20 cellular contexts compared by ENCODE assay signal in genomic region chr3:65925254-65925954, GRCh38.
DNase-seq lines count a peak whose midpoint lies in the region; ATAC-seq and TF ChIP-seq lines count a peak whose summit lies in the region.
"Had no signal": no experiment of that assay in that cellular context is flagged by ENCODE, and none has a peak within 500 bp of the region (broad histone marks: within the 10 kb centered on the region; RNA-seq: fewer than 3 reads in every experiment).

No MANE protein-coding gene starts in this region.

- H3K27me3 ChIP-seq in liver (ENCODE audit: control insufficient read depth in 4 of 4, insufficient read depth in 4 of 4, low read length in 3 of 4) (no peaks in the 10 kb centered on the region), smooth muscle cell (ENCODE audit: low read depth) (no peaks in the 10 kb centered on the region)
- H3K27me3 ChIP-seq in CD8-positive, alpha-beta memory T cell (ENCODE audit: insufficient read depth, low read length, poor library complexity, severe bottlenecking), result peaks cover 3% of the 10 kb centered on the region
- H3K27me3 ChIP-seq: SJCRH30 had no signal

- H3K4me3 ChIP-seq in liver (ENCODE audit: low read depth in 1 of 3, low read length in 3 of 3) (no peak overlapping the region), smooth muscle cell (no peak overlapping the region)
- H3K4me3 ChIP-seq in CD8-positive, alpha-beta memory T cell (ENCODE audit: low read length), result no peak overlapping the region
- H3K4me3 ChIP-seq: A549, GM12878, SJCRH30 had no signal

- peak overlapping the region; percentile 79 for H3K27ac Mint-ChIP-seq in Calu3 (ENCODE audit: unreplicated experiment)
- peak overlapping the region; percentile 57; the same call in 1 of the 2 replicates for H3K27ac Mint-ChIP-seq in WTC11
- H3K27ac Mint-ChIP-seq in CD8-positive, alpha-beta memory T cell, result no peak overlapping the region
- H3K27ac Mint-ChIP-seq in CD14-positive monocyte, result peak overlapping the region in 2 of 7 donors; percentile 5 to 19
- H3K27ac Mint-ChIP-seq: B cell had no signal

- intact Hi-C loops in Calu3 (cut with micrococcal nuclease; ENCODE audit: unreplicated experiment), result loop anchor here (10.0 kb wide), 1 partner anchor 109 kb away; the partner anchor contains the start of gene MAGI1
- intact Hi-C loops in CD14-positive monocyte (cut with micrococcal nuclease), result no loop called here

- H3K27me3 Mint-ChIP-seq in Calu3 (ENCODE audit: unreplicated experiment) (no peaks in the 10 kb centered on the region), WTC11 (ENCODE audit: low read depth) (no peaks in the 10 kb centered on the region), CD14-positive monocyte (ENCODE audit: low read depth in 3 of 3) (peaks cover 0 to 3% (median 2%) of the 10 kb centered on the region in 3 donors)
- no peaks in the 10 kb centered on the region for H3K27me3 Mint-ChIP-seq in CD8-positive, alpha-beta memory T cell

- peaks cover 9 to 23% (median 19%) of the 10 kb centered on the region in 4 donors for H3K4me1 ChIP-seq in liver (ENCODE audit: control insufficient read depth in 4 of 4, insufficient read depth in 4 of 4, low read length in 3 of 4)
- H3K4me1 ChIP-seq in smooth muscle cell (ENCODE audit: low read depth), result peaks cover 23% of the 10 kb centered on the region
- no peaks in the 10 kb centered on the region for H3K4me1 ChIP-seq in CD8-positive, alpha-beta memory T cell (ENCODE audit: insufficient read depth, low read length)
- H3K4me1 ChIP-seq: A549 had no signal

- H2AFZ ChIP-seq in smooth muscle cell (ENCODE audit: low read depth), result no peak overlapping the region

- peaks cover 68% of the 10 kb centered on the region for H3K4me1 Mint-ChIP-seq in Calu3 (ENCODE audit: low read depth, unreplicated experiment)
- peaks cover 51% of the 10 kb centered on the region for H3K4me1 Mint-ChIP-seq in WTC11
- H3K4me1 Mint-ChIP-seq in CD8-positive, alpha-beta memory T cell, result no peaks in the 10 kb centered on the region
- no peaks in the 10 kb centered on the region for H3K4me1 Mint-ChIP-seq in CD14-positive monocyte
- H3K4me1 Mint-ChIP-seq: B cell had no signal

- H3K27ac ChIP-seq in liver (ENCODE audit: low read depth in 1 of 2, low read length in 2 of 2) (peak overlapping the region in 1 of 2 donors; percentile 23), smooth muscle cell (ENCODE audit: low read depth) (peak overlapping the region; percentile 65)
- no peak overlapping the region for H3K27ac ChIP-seq in CD8-positive, alpha-beta memory T cell (ENCODE audit: low read depth, low read length)
- H3K27ac ChIP-seq: A549, SJCRH30 had no signal

- ATAC-seq in WTC11, result no peak
- ATAC-seq: A549, GM12878 had no signal

- H3F3A ChIP-seq in smooth muscle cell (ENCODE audit: low read depth), result no peaks in the 10 kb centered on the region

- peak overlapping the region; percentile 41 for H3K4me2 ChIP-seq in smooth muscle cell
- H3K4me2 ChIP-seq: A549 had no signal

- H3K36me3 Mint-ChIP-seq in Calu3 (ENCODE audit: insufficient read depth, unreplicated experiment) (peaks cover 15% of the 10 kb centered on the region), WTC11 (no peaks in the 10 kb centered on the region), CD14-positive monocyte (no peaks in the 10 kb centered on the region)
- H3K36me3 Mint-ChIP-seq in CD8-positive, alpha-beta memory T cell, result no peaks in the 10 kb centered on the region

- H3K36me3 ChIP-seq in liver (ENCODE audit: control insufficient read depth in 4 of 4, insufficient read depth in 3 of 4, low read depth in 1 of 4, low read length in 3 of 4) (no peaks in the 10 kb centered on the region), smooth muscle cell (ENCODE audit: low read depth) (no peaks in the 10 kb centered on the region)
- H3K36me3 ChIP-seq in CD8-positive, alpha-beta memory T cell (ENCODE audit: insufficient read depth, low read length), result no peaks in the 10 kb centered on the region
- H3K36me3 ChIP-seq: SJCRH30 had no signal

- peaks cover 21% of the 10 kb centered on the region for H4K20me1 ChIP-seq in smooth muscle cell (ENCODE audit: low read depth)

- H3K9me3 ChIP-seq in liver (ENCODE audit: control insufficient read depth in 4 of 4, low read length in 3 of 4), result no peaks in the 10 kb centered on the region
- no peaks in the 10 kb centered on the region for H3K9me3 ChIP-seq in smooth muscle cell (replicated peaks; ENCODE audit: low read depth)
- H3K9me3 ChIP-seq in CD8-positive, alpha-beta memory T cell (ENCODE audit: low read length), result no peaks in the 10 kb centered on the region
- H3K9me3 ChIP-seq: A549, SJCRH30 had no signal

- H3K9ac ChIP-seq in liver (ENCODE audit: low read depth in 1 of 2, low read length in 2 of 2) (no peak overlapping the region), smooth muscle cell (ENCODE audit: low read depth) (no peak overlapping the region)

- no peaks in the 10 kb centered on the region for H3K9me3 Mint-ChIP-seq in Calu3 (ENCODE audit: low read depth, unreplicated experiment)
- no peaks in the 10 kb centered on the region for H3K9me3 Mint-ChIP-seq in WTC11
- H3K9me3 Mint-ChIP-seq in CD8-positive, alpha-beta memory T cell, result peaks cover 0 to 8% (median 3%) of the 10 kb centered on the region in 5 donors
- H3K9me3 Mint-ChIP-seq in CD14-positive monocyte, result peaks cover 0 to 8% (median 2%) of the 10 kb centered on the region in 7 donors

- POLR2A ChIA-PET in WTC11 (lab: Charles Lee), result no interaction called here
- POLR2A ChIA-PET in CD8-positive, alpha-beta memory T cell (lab: Charles Lee), result no interaction called here

- CTCF ChIA-PET in Calu3 (lab: Charles Lee) (no interaction called here), WTC11 (lab: Charles Lee) (no interaction called here)
- CTCF ChIA-PET in CD8-positive, alpha-beta memory T cell (lab: Charles Lee), result no interaction called here

- DNase-seq in Calu3 (no peak), WTC11 (ENCODE audit: low spot score) (no peak), smooth muscle cell (lab: John Stamatoyannopoulos, UW; ENCODE audit: unreplicated experiment) (no peak), CD14-positive monocyte (ENCODE audit: low spot score) (no peak), NCI-H748 treated with DMSO at 0.1 percent for 48 hours (lab: John Stamatoyannopoulos, UW) (no peak)
- no peak for DNase-seq in CD8-positive, alpha-beta memory T cell
- DNase-seq: DMS 273 treated with DMSO at 0.1 percent for 48 hours, DND-41, GOT3, Karpas-422, NCI-H1694, NCI-H2081, NCI-H2171, NCI-H524 treated with DMSO at 0.1 percent for 48 hours, OCI-M1, SJCRH30 had no signal

- peak in 1 of 2 donors; percentile 9 for TF ChIP-seq RAD21 in liver (IDR thresholded peaks at IDR 0.05)

- peaks cover 13% of the 10 kb centered on the region for H3K79me2 ChIP-seq in smooth muscle cell (ENCODE audit: low read depth)

- BruUV-seq in Calu3 (replicated peaks; lab: Mats Ljungman, UMichigan), result no TSS peak

- WGBS in liver, result 53% methylated on average over 3 of the region's 3 CpGs
- 94% methylated on average over 3 of the region's 3 CpGs for WGBS in smooth muscle cell (ENCODE audit: low lambda C conversion rate)

- H3K4me3 Mint-ChIP-seq in Calu3 (ENCODE audit: low read depth, unreplicated experiment), result peak overlapping the region; percentile 42
- H3K4me3 Mint-ChIP-seq in WTC11, result no peak overlapping the region
- H3K4me3 Mint-ChIP-seq in CD8-positive, alpha-beta memory T cell, result no peak overlapping the region
- H3K4me3 Mint-ChIP-seq in CD14-positive monocyte, result no peak overlapping the region
- H3K4me3 Mint-ChIP-seq: B cell had no signal

- TF ChIP-seq CTCF in Calu3 (IDR thresholded peaks at IDR 0.05; ENCODE audit: unreplicated experiment) (no peak), WTC11 (IDR thresholded peaks at IDR 0.05) (no peak), liver (IDR thresholded peaks at IDR 0.05; ENCODE audit: low read depth, low read length, missing input control) (no peak), smooth muscle cell (IDR thresholded peaks at IDR 0.05; ENCODE audit: borderline replicate concordance, insufficient read depth, poor library complexity, severe bottlenecking) (no peak), CD14-positive monocyte (IDR thresholded peaks at IDR 0.05) (no peak)

TF ChIP-seq in WTC11, 78 proteins besides CTCF, POLR2A, EP300 and RAD21:
- TF ChIP-seq ZNF121 (CRISPR knock-in tag; IDR thresholded peaks at IDR 0.05) (peak; percentile 45; the same call in 1 of the 2 replicates), FOXK1 (CRISPR knock-in tag; IDR thresholded peaks at IDR 0.05) (no peak), ZBTB21 (CRISPR knock-in tag; IDR thresholded peaks at IDR 0.05; ENCODE audit: borderline replicate concordance) (no peak), SMAD3 (CRISPR knock-in tag; IDR thresholded peaks at IDR 0.05; ENCODE audit: borderline replicate concordance) (no peak), CREB1 (CRISPR knock-in tag; IDR thresholded peaks at IDR 0.05) (no peak)

TF ChIP-seq in liver, 16 proteins besides CTCF, POLR2A, EP300 and RAD21 (continues in another document):
- TF ChIP-seq, protein P1, sequence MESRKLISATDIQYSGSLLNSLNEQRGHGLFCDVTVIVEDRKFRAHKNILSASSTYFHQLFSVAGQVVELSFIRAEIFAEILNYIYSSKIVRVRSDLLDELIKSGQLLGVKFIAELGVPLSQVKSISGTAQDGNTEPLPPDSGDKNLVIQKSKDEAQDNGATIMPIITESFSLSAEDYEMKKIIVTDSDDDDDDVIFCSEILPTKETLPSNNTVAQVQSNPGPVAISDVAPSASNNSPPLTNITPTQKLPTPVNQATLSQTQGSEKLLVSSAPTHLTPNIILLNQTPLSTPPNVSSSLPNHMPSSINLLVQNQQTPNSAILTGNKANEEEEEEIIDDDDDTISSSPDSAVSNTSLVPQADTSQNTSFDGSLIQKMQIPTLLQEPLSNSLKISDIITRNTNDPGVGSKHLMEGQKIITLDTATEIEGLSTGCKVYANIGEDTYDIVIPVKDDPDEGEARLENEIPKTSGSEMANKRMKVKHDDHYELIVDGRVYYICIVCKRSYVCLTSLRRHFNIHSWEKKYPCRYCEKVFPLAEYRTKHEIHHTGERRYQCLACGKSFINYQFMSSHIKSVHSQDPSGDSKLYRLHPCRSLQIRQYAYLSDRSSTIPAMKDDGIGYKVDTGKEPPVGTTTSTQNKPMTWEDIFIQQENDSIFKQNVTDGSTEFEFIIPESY (IDR thresholded peaks at IDR 0.05), result no peak
- TF ChIP-seq HNF4A (conservative IDR thresholded peaks at IDR 0.05), result peak; percentile 27 to 32
- TF ChIP-seq YY1 (IDR thresholded peaks at IDR 0.05), result no peak
- TF ChIP-seq RXRA (IDR thresholded peaks at IDR 0.05), result peak in 1 of 2 donors; percentile 23
- no peak for TF ChIP-seq TAF1 (conservative IDR thresholded peaks at IDR 0.05)
- TF ChIP-seq, protein P2, sequence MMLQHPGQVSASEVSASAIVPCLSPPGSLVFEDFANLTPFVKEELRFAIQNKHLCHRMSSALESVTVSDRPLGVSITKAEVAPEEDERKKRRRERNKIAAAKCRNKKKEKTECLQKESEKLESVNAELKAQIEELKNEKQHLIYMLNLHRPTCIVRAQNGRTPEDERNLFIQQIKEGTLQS (IDR thresholded peaks at IDR 0.05), result no peak
- no peak for TF ChIP-seq GABPA (IDR thresholded peaks at IDR 0.05 in 1 of 2, conservative IDR thresholded peaks at IDR 0.05 in 1 of 2)
- peak in 1 of 2 donors; percentile 34 for TF ChIP-seq JUND (IDR thresholded peaks at IDR 0.05)
- TF ChIP-seq HNF4G (IDR thresholded peaks at IDR 0.05), result peak; percentile 10
- no peak for TF ChIP-seq FOXA2 (IDR thresholded peaks at IDR 0.05)
- TF ChIP-seq EGR1 (IDR thresholded peaks at IDR 0.05; ENCODE audit: low read depth in 2 of 2), result no peak

Comparison
In these comparisons a context has a peak if more than half of its experiments do, and no peak if none do; other contexts are left out.
1. H3K27ac Mint-ChIP-seq: peak in Calu3 (single experiment) and WTC11 (single experiment); none in CD8-positive, alpha-beta memory T cell (0 of 8).